ENCODE assay signal across 8 cellular contexts in the genomic region with DNA sequence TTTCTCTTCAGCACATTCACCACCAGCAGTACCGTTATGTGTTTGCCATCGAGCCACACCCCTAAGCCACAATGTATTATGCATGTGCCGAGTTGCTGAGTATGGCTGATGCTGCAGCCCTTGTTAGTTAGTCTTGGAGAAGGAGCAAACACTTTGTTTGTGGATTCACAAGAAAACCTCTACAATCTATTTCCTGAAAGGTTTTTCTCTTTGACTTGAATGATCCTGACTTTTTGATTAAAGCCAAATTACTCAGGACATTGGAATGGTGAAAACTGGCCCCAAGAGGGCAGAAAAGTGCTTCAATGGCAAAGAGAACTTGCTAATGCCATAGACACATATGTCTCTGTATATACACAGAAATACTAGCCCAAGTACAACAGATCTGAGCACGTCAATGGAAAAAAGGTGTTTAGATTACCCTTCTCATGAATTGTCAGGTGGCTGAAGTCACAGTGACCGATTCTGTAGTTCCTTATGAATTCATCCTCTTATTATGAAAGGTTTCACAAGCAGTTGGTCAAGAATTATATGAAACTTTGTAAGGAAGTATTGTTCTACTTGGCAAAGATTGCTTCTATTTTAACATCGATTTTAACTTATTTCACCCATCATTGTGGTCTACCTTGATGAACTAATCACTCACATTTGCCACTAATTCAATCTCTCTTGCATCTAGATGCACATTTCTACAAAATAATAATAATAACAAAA.
A peak's percentile ranks its signal among the peaks of the same experiment; 100 is the strongest.
DNase-seq lines count a peak whose midpoint lies in the region; ATAC-seq, FAIRE-seq and TF ChIP-seq lines count a peak whose summit lies in the region.

No MANE protein-coding gene starts in this region.

- no peak for TF ChIP-seq POLR2A in prostate gland (IDR thresholded peaks at IDR 0.05)

- intact Hi-C loops in prostate gland (cut with DNase I) = loop anchor here (5.0 to 10.0 kb wide), 2 partner anchors 53 to 105 kb away; a partner anchor contains a TSS

- no peak overlapping the region for H3K4me3 ChIP-seq in prostate gland
- no peak overlapping the region for H3K4me3 ChIP-seq in small intestine (ENCODE audit: low read depth in 1 of 2, low read length in 2 of 2)

- H3K4me1 ChIP-seq in prostate gland (replicated peaks) (peaks cover 6% of the 10 kb centered on the region), small intestine (ENCODE audit: control insufficient read depth in 2 of 2, insufficient read depth in 1 of 2, low read depth in 1 of 2, low read length in 1 of 2) (no peaks in the 10 kb centered on the region)

- FAIRE-seq in small intestine (lab: Jason Lieb, UNC) = no peak

- no peaks in the 10 kb centered on the region for H3K4me1 Mint-ChIP-seq in stimulated activated memory B cell treated with anti-CD40 and anti-IgM and Interleukin-4, amounts not matched to agents 10 μg/mL and 1 μg/mL and 100 μg/mL, for 72 hours

- H3K27me3 Mint-ChIP-seq in stimulated activated memory B cell treated with anti-CD40 and anti-IgM and Interleukin-4, amounts not matched to agents 10 μg/mL and 1 μg/mL and 100 μg/mL, for 72 hours = peaks cover 7% of the 10 kb centered on the region

- DNase-seq in NCI-H526 treated with DMSO at 0.1 percent for 48 hours (lab: John Stamatoyannopoulos, UW) = peak; percentile 3
- peak; percentile 19 for DNase-seq in epidermal melanocyte (ENCODE audit: insufficient read length, low spot score)
- peak; percentile 46 for DNase-seq in prostate gland (ENCODE audit: low spot score)
- no peak for DNase-seq in activated naive CD4-positive, alpha-beta T cell (lab: John Stamatoyannopoulos, UW)
- DNase-seq in small intestine = no peak
- DNase-seq in activated gamma-delta T cell (lab: John Stamatoyannopoulos, UW) = no peak

- no peaks in the 10 kb centered on the region for H3K36me3 Mint-ChIP-seq in stimulated activated memory B cell treated with anti-CD40 and anti-IgM and Interleukin-4, amounts not matched to agents 10 μg/mL and 1 μg/mL and 100 μg/mL, for 72 hours

- H3K4me3 Mint-ChIP-seq in stimulated activated memory B cell treated with anti-CD40 and anti-IgM and Interleukin-4, amounts not matched to agents 10 μg/mL and 1 μg/mL and 100 μg/mL, for 72 hours = no peak overlapping the region

- H3K27ac ChIP-seq in prostate gland (no peak overlapping the region), small intestine (ENCODE audit: low read depth in 1 of 2, low read length in 1 of 2) (no peak overlapping the region)

- H3K36me3 ChIP-seq in prostate gland (no peaks in the 10 kb centered on the region), small intestine (ENCODE audit: control insufficient read depth in 2 of 2, insufficient read depth in 2 of 2, low read length in 2 of 2) (no peaks in the 10 kb centered on the region)

- 49% methylated on average over 6 of the region's 6 CpGs for WGBS in prostate gland
- 52 to 63% (median 53%) methylated on average over 6 of the region's 6 CpGs for WGBS in small intestine, 3 donors

- H3K9me3 ChIP-seq in prostate gland (no peaks in the 10 kb centered on the region), small intestine (ENCODE audit: control insufficient read depth, low read depth) (no peaks in the 10 kb centered on the region)

- H3K9me3 Mint-ChIP-seq in stimulated activated memory B cell treated with anti-CD40 and anti-IgM and Interleukin-4, amounts not matched to agents 10 μg/mL and 1 μg/mL and 100 μg/mL, for 72 hours = no peaks in the 10 kb centered on the region

- ATAC-seq in stimulated activated memory B cell treated with anti-CD40 and anti-IgM and Interleukin-4, amounts not matched to agents 10 μg/mL and 1 μg/mL and 100 μg/mL, for 72 hours = no peak

- H3K27ac Mint-ChIP-seq in stimulated activated memory B cell treated with anti-CD40 and anti-IgM and Interleukin-4, amounts not matched to agents 10 μg/mL and 1 μg/mL and 100 μg/mL, for 72 hours = no peak overlapping the region

- H3K27me3 ChIP-seq in prostate gland (replicated peaks; ENCODE audit: insufficient read depth) = no peaks in the 10 kb centered on the region
- no peaks in the 10 kb centered on the region for H3K27me3 ChIP-seq in small intestine (ENCODE audit: control insufficient read depth in 2 of 2, insufficient read depth in 2 of 2, low read length in 2 of 2)

- peak; percentile 35 for TF ChIP-seq CTCF in GM12873 (IDR thresholded peaks at IDR 0.05; ENCODE audit: insufficient read depth, low read depth, low read length, missing control alignments)
- peak in 3 of 4 experiments; percentile 31 to 55 (median 54) for TF ChIP-seq CTCF in prostate gland (IDR thresholded peaks at IDR 0.05)

Comparison
In these comparisons a context has a peak if more than half of its experiments do, and no peak if none do; other contexts are left out.
1. DNase-seq: peak in NCI-H526 treated with DMSO at 0.1 percent for 48 hours (single experiment), epidermal melanocyte (single experiment) and prostate gland (single experiment); none in activated naive CD4-positive, alpha-beta T cell (0 of 4), small intestine (single experiment) and activated gamma-delta T cell (single experiment).